Comparison of ENCODE assay signal across 17 cellular contexts in genomic region chr16:49150341-49150740, GRCh38.
DNase-seq lines count a peak whose midpoint lies in the region; TF ChIP-seq lines count a peak whose summit lies in the region.
"Had no signal": no experiment of that assay in that cellular context is flagged by ENCODE, and none has a peak within 500 bp of the region (broad histone marks: within the 10 kb centered on the region; RNA-seq: fewer than 3 reads in every experiment).

No MANE protein-coding gene starts in this region.

- no peak overlapping the region for H3K4me3 ChIP-seq in thyroid gland (replicated peaks in 1 of 3)
- H3K4me3 ChIP-seq in SK-N-SH (ENCODE audit: low read depth in 2 of 2, low read length in 1 of 2): no peak overlapping the region
- H3K4me3 ChIP-seq: A549 had no signal

- DNase-seq in NCI-H82 (lab: John Stamatoyannopoulos, UW): peak; percentile 8
- DNase-seq in NCI-H82 treated with DMSO at 0.1 percent for 48 hours (lab: John Stamatoyannopoulos, UW; ENCODE audit: unreplicated experiment): no peak
- peak; percentile 46 for DNase-seq in NCI-H2107 (lab: John Stamatoyannopoulos, UW)
- peak; percentile 16 for DNase-seq in NCI-H69 (lab: John Stamatoyannopoulos, UW)
- peak; percentile 84 for DNase-seq in thyroid gland
- DNase-seq in pons (ENCODE audit: low spot score): no peak
- no peak for DNase-seq in SK-N-SH
- no peak for DNase-seq in G401 (ENCODE audit: low spot score)
- DNase-seq: AML-193; CD4-positive, alpha-beta memory T cell; EL; H7; KG1; NCI-H1105 treated with DMSO at 0.1 percent for 48 hours; NCI-H510A treated with DMSO at 0.1 percent for 48 hours; RPMI8226 had no signal

- in situ Hi-C loops in G401 (cut with HindIII; ENCODE audit: low sequenced_read_pairs): no loop called here

- WGBS in thyroid gland, 2 donors: 42 to 46% methylated on average over 2 of the region's 2 CpGs
- WGBS in SK-N-SH (ENCODE audit: low lambda C conversion rate): 8% methylated on average over 2 of the region's 2 CpGs

- no peaks in the 10 kb centered on the region for H3K4me1 ChIP-seq in thyroid gland
- H3K4me1 ChIP-seq in SK-N-SH (ENCODE audit: control insufficient read depth in 1 of 2, insufficient read depth in 2 of 2, low read depth in 1 of 2, low read length in 1 of 2): no peaks in the 10 kb centered on the region
- H3K4me1 ChIP-seq: A549 had no signal

- no peaks in the 10 kb centered on the region for H3K79me2 ChIP-seq in SK-N-SH (ENCODE audit: insufficient read depth)

- H3F3A ChIP-seq in SK-N-SH (replicated peaks; ENCODE audit: insufficient read depth): no peaks in the 10 kb centered on the region

- no peaks in the 10 kb centered on the region for H3K27me3 ChIP-seq in thyroid gland
- H3K27me3 ChIP-seq in SK-N-SH (ENCODE audit: insufficient read depth): no peaks in the 10 kb centered on the region

- H3K36me3 ChIP-seq in thyroid gland: no peaks in the 10 kb centered on the region
- no peaks in the 10 kb centered on the region for H3K36me3 ChIP-seq in SK-N-SH (replicated peaks in 1 of 2; ENCODE audit: control insufficient read depth in 1 of 2, insufficient read depth in 2 of 2, low read length in 1 of 2)

- CTCF ChIA-PET in SK-N-SH (lab: Yijun Ruan, JAX): no interaction called here

- POLR2A ChIA-PET in SK-N-SH (lab: Yijun Ruan, JAX): no interaction called here

- no peak overlapping the region for H2AFZ ChIP-seq in SK-N-SH (ENCODE audit: low read depth)

- no peak for TF ChIP-seq RAD21 in SK-N-SH (IDR thresholded peaks at IDR 0.05; ENCODE audit: low read length)

- intact Hi-C loops in thyroid gland (cut with DNase I): no loop called here

- TF ChIP-seq CTCF in thyroid gland (IDR thresholded peaks at IDR 0.05): no peak
- TF ChIP-seq CTCF in SK-N-SH (IDR thresholded peaks at IDR 0.05): no peak

- no peaks in the 10 kb centered on the region for H4K20me1 ChIP-seq in SK-N-SH (ENCODE audit: insufficient read depth)

- H3K9me3 ChIP-seq in thyroid gland (no peaks in the 10 kb centered on the region), SK-N-SH (no peaks in the 10 kb centered on the region)
- H3K9me3 ChIP-seq: A549 had no signal

- H3K27ac ChIP-seq in thyroid gland (no peak overlapping the region), SK-N-SH (ENCODE audit: low read depth in 2 of 2, low read length in 1 of 2) (no peak overlapping the region)
- H3K27ac ChIP-seq: A549 had no signal

- TF ChIP-seq EP300 in SK-N-SH (IDR thresholded peaks at IDR 0.05; ENCODE audit: borderline replicate concordance in 1 of 2, low read depth in 1 of 2, low read length in 1 of 2): no peak

- no peak overlapping the region for H3K9ac ChIP-seq in SK-N-SH

- no peak for TF ChIP-seq POLR2A in thyroid gland (IDR thresholded peaks at IDR 0.05)

- no peaks in the 10 kb centered on the region for H3K9me2 ChIP-seq in SK-N-SH

- no peak overlapping the region for H3K4me2 ChIP-seq in SK-N-SH
- H3K4me2 ChIP-seq: A549 had no signal

TF ChIP-seq in SK-N-SH, 30 proteins besides CTCF, POLR2A, EP300 and RAD21:
- no peak for TF ChIP-seq YY1 (IDR thresholded peaks at IDR 0.05; ENCODE audit: low read depth)
- TF ChIP-seq SMC3 (IDR thresholded peaks at IDR 0.05; ENCODE audit: low read depth, low read length): no peak
- TF ChIP-seq EZH2phosphoT487 (IDR thresholded peaks at IDR 0.05; ENCODE audit: borderline replicate concordance, low read depth): no peak
- no peak for TF ChIP-seq MEF2A (IDR thresholded peaks at IDR 0.05; ENCODE audit: borderline replicate concordance, low read depth)
- TF ChIP-seq FOXJ3 (CRISPR knock-in tag; IDR thresholded peaks at IDR 0.05): no peak

Comparison
In these comparisons a context has a peak if more than half of its experiments do, and no peak if none do; other contexts are left out.
1. DNase-seq: peak in NCI-H82 (single experiment), NCI-H2107 (single experiment), NCI-H69 (single experiment) and thyroid gland (2 of 2); none in NCI-H82 treated with DMSO at 0.1 percent for 48 hours (single experiment), pons (single experiment), SK-N-SH (single experiment) and G401 (single experiment).